29 cellular contexts compared by ENCODE assay signal in the genomic region with DNA sequence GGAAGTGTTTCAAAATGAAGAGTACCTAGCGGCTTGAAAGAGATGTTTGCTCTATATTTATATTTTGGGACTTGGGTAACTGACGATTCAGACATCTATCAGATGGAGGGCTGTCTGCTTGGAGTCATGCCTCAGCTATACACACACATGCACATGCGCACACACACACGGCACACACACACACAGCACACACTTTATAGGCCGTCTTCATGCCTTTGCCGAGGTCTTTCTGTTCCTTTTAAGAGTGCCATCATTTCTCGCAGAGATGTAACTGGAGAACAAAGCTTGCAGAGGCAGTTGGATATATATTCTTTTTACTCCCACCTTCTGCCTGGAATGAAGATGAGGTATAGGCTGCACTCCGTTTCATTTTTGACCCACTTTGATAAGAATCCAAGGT.
A peak's percentile ranks its signal among the peaks of the same experiment; 100 is the strongest.
DNase-seq lines count a peak whose midpoint lies in the region; ATAC-seq, FAIRE-seq and TF ChIP-seq lines count a peak whose summit lies in the region.
"Had no signal": no experiment of that assay in that cellular context is flagged by ENCODE, and none has a peak within 500 bp of the region (broad histone marks: within the 10 kb centered on the region; RNA-seq: fewer than 3 reads in every experiment).

No MANE protein-coding gene starts in this region.

- H3K4me3 Mint-ChIP-seq in mesothelial cell of epicardium = no peak overlapping the region
- H3K4me3 Mint-ChIP-seq: activated naive CD8-positive, alpha-beta T cell; activated T-helper 17 cell treated with anti-CD3 and anti-CD28 coated beads, Interleukin-2, amount 50 U/mL, for 72 hours; T-helper 2 cell treated with Interferon-gamma antibody and Interleukin-4, amounts not matched to agents 5 μg/mL and 100 μg/mL, for 36 hours had no signal

- H2BK20ac ChIP-seq in H1 (ENCODE audit: low read length) = no peak overlapping the region

- H3K9me3 Mint-ChIP-seq in mesothelial cell of epicardium = no peaks in the 10 kb centered on the region
- H3K9me3 Mint-ChIP-seq: T-helper 2 cell treated with Interferon-gamma antibody and Interleukin-4, amounts not matched to agents 5 μg/mL and 100 μg/mL, for 36 hours had no signal

- CTCF ChIA-PET in H1 (lab: Charles Lee; ENCODE audit: partially characterized antibody) = interaction anchor here (0.9 to 1.4 kb wide), 6 partner anchors 14 to 339 kb away, joined by 3 to 6 read pairs (median 4); no protein-coding TSS in a partner anchor

- H3K27me3 ChIP-seq in BLaER1 (no peaks in the 10 kb centered on the region), HUES64 (ENCODE audit: insufficient read depth, low read length) (no peaks in the 10 kb centered on the region), H1 (replicated peaks in 1 of 4; ENCODE audit: control insufficient read depth in 3 of 4, extremely low read depth in 1 of 4, insufficient read depth in 3 of 4, low read length in 3 of 4) (no peaks in the 10 kb centered on the region)
- H3K27me3 ChIP-seq: neutrophil, uterus had no signal

- no peak for TF ChIP-seq EP300 in H1 (IDR thresholded peaks at IDR 0.05; ENCODE audit: borderline replicate concordance in 1 of 2, low read depth in 2 of 2, low read length in 2 of 2)

- H2BK12ac ChIP-seq in H1 (ENCODE audit: low read depth, low read length) = peak overlapping the region; percentile 72; the same call in 1 of the 2 replicates

- no peaks in the 10 kb centered on the region for H3K27me3 Mint-ChIP-seq in mesothelial cell of epicardium (ENCODE audit: low read depth)
- H3K27me3 Mint-ChIP-seq: activated naive CD8-positive, alpha-beta T cell; activated T-helper 17 cell treated with anti-CD3 and anti-CD28 coated beads, Interleukin-2, amount 50 U/mL, for 72 hours had no signal

- H3K14ac ChIP-seq in H1 (ENCODE audit: insufficient read length) = no peak overlapping the region

- no peaks in the 10 kb centered on the region for H3K79me1 ChIP-seq in H1 (ENCODE audit: low read depth, low read length)

- H4K91ac ChIP-seq in H1 (replicated peaks; ENCODE audit: insufficient read length, low read length) = peak overlapping the region; percentile 95

- peak overlapping the region; percentile 71 for H3K4ac ChIP-seq in H1 (replicated peaks; ENCODE audit: insufficient read length, low read depth, low read length)

- TF ChIP-seq POLR2A in H1 (IDR thresholded peaks at IDR 0.05; ENCODE audit: control extremely low read depth in 1 of 2, low read depth in 2 of 2, low read length in 2 of 2) = no peak

- H3K4me2 ChIP-seq in BLaER1 (peak overlapping the region; percentile 55; the same call in 1 of the 2 replicates), H1 (ENCODE audit: insufficient read depth in 1 of 2, low read depth in 2 of 2, low read length in 2 of 2) (peak overlapping the region; percentile 40 to 55; a peak in 2 of 4 replicates)

- H2BK5ac ChIP-seq in H1 (ENCODE audit: low read depth, low read length) = peak overlapping the region; percentile 67

- peak overlapping the region; percentile 40; the same call in 1 of the 2 replicates for H2AK5ac ChIP-seq in H1 (ENCODE audit: low read depth, low read length)

- H3K9me3 ChIP-seq in BLaER1 (no peaks in the 10 kb centered on the region), HUES64 (ENCODE audit: insufficient read depth, low read depth, low read length) (no peaks in the 10 kb centered on the region), H1 (ENCODE audit: insufficient read depth in 2 of 2, low read depth in 1 of 2, low read length in 1 of 2) (no peaks in the 10 kb centered on the region)
- H3K9me3 ChIP-seq: neutrophil, uterus had no signal

- no peak for FAIRE-seq in H1 (lab: Jason Lieb, UNC)
- FAIRE-seq: A204.1, frontal cortex, HepG2, islet of Langerhans had no signal

- peaks cover 43% of the 10 kb centered on the region for H3K4me1 Mint-ChIP-seq in mesothelial cell of epicardium
- H3K4me1 Mint-ChIP-seq: activated T-helper 17 cell treated with anti-CD3 and anti-CD28 coated beads, Interleukin-2, amount 50 U/mL, for 72 hours had no signal

- no peak overlapping the region for H4K5ac ChIP-seq in H1 (ENCODE audit: insufficient read length, low read depth, low read length)

- no peak overlapping the region for H3K27ac ChIP-seq in BLaER1
- H3K27ac ChIP-seq in HUES64 (ENCODE audit: low read depth, low read length) = peak overlapping the region; percentile 84; the same call in 1 of the 2 replicates
- 0 out of 2 replicates have a peak overlapping the region, but pooled peaks have one; percentile 37 for H3K27ac ChIP-seq in H1 (ENCODE audit: low read depth, low read length)
- H3K27ac ChIP-seq: neutrophil, uterus, VCaP had no signal

- no peak overlapping the region for H3K4me3 ChIP-seq in BLaER1
- no peak overlapping the region for H3K4me3 ChIP-seq in HUES64 (ENCODE audit: low read length)
- peak overlapping the region in 1 of 4 experiments; percentile 10; a peak in 1 of 8 replicates for H3K4me3 ChIP-seq in H1 (ENCODE audit: extremely low read depth in 1 of 4, insufficient read depth in 2 of 4, low read depth in 3 of 4, low read length in 4 of 4)
- H3K4me3 ChIP-seq: skin epidermis, uterus had no signal

- TF ChIP-seq CTCF in H1 (IDR thresholded peaks at IDR 0.05; ENCODE audit: control extremely low read depth in 1 of 3, insufficient read depth in 1 of 3, low read depth in 1 of 3, low read length in 3 of 3) (no peak), mesothelial cell of epicardium (IDR thresholded peaks at IDR 0.05; ENCODE audit: unreplicated experiment) (no peak)

- no peak for TF ChIP-seq RAD21 in H1 (IDR thresholded peaks at IDR 0.05 in 1 of 2, conservative IDR thresholded peaks at IDR 0.05 in 1 of 2; ENCODE audit: low read depth in 2 of 2, low read length in 2 of 2)

- H3K36me3 Mint-ChIP-seq in mesothelial cell of epicardium = no peaks in the 10 kb centered on the region
- H3K36me3 Mint-ChIP-seq: activated naive CD8-positive, alpha-beta T cell had no signal

- no peak for ATAC-seq in HG03457 (IDR thresholded peaks at IDR 0.05; ENCODE audit: unreplicated experiment)
- ATAC-seq: activated T-helper 17 cell treated with anti-CD3 and anti-CD28 coated beads, Interleukin-2, amount 50 U/mL, for 72 hours; HepG2 had no signal

- no peak overlapping the region for H4K8ac ChIP-seq in H1 (ENCODE audit: extremely low read depth, insufficient read depth, low read length)

- H3K36me3 ChIP-seq in BLaER1 (no peaks in the 10 kb centered on the region), HUES64 (ENCODE audit: insufficient read depth, low read length) (no peaks in the 10 kb centered on the region), H1 (ENCODE audit: control insufficient read depth in 2 of 4, insufficient read depth in 4 of 4, low read length in 3 of 4) (no peaks in the 10 kb centered on the region)
- H3K36me3 ChIP-seq: neutrophil, uterus had no signal

- DNase-seq in H1 (ENCODE audit: low read depth in 1 of 2, low spot score in 2 of 2) (no peak), mesothelial cell of epicardium (ENCODE audit: low spot score in 2 of 2, unreplicated experiment in 2 of 2) (no peak), anterior cingulate cortex (lab: John Stamatoyannopoulos, UW) (no peak), NCI-H2107 (lab: John Stamatoyannopoulos, UW) (no peak)
- DNase-seq in activated effector memory CD4-positive, alpha-beta T cell treated with Interleukin-2 at 50 U/mL for 16 hours = no peak
- DNase-seq: cerebellar nuclear complex; effector CD8-positive, alpha-beta T cell; GOT3; hippocampal formation; NCI-H1048; NCI-H1694 treated with DMSO at 0.1 percent for 48 hours; NCI-H2227 treated with DMSO at 0.1 percent for 48 hours; RPMI8226; stimulated activated CD4-positive, alpha-beta T cell treated with anti-CD3 and anti-CD28 coated beads, Interleukin-1b, Interleukin-23, amount 100 ng/mL, for 48 hours; substantia nigra; uterus had no signal

- POLR2A ChIA-PET in H1 (lab: Charles Lee; ENCODE audit: partially characterized antibody) = interaction anchor here (0.9 to 1.2 kb wide), 2 partner anchors 13 to 29 kb away, joined by 4 read pairs; no protein-coding TSS in a partner anchor

- H3K4me1 ChIP-seq in BLaER1 (peaks cover 32% of the 10 kb centered on the region), HUES64 (ENCODE audit: insufficient read depth, low read length) (peaks cover 94% of the 10 kb centered on the region), H1 (replicated peaks in 1 of 4; ENCODE audit: control insufficient read depth in 3 of 4, insufficient read depth in 4 of 4, low read length in 3 of 4) (peaks cover 7 to 55% (median 38%) of the 10 kb centered on the region in 4 experiments)
- H3K4me1 ChIP-seq: uterus had no signal

- H2BK120ac ChIP-seq in H1 (replicated peaks; ENCODE audit: low read depth, low read length) = no peak overlapping the region

- H4K20me1 ChIP-seq in BLaER1 (no peaks in the 10 kb centered on the region), H1 (replicated peaks in 1 of 2; ENCODE audit: control insufficient read depth in 1 of 2, insufficient read depth in 2 of 2, low read length in 2 of 2) (peaks cover 1 to 3% of the 10 kb centered on the region in 2 experiments)

- 82% methylated on average over 8 of the region's 8 CpGs for WGBS in HUES64
- 72% methylated on average over 8 of the region's 8 CpGs; no CpG with 5 or more reads in 1 of the 2 experiments for WGBS in H1 (ENCODE audit: extremely low coverage in 1 of 2, insufficient coverage in 1 of 2, insufficient read length in 1 of 2, insufficient replicate concordance in 2 of 2, low coverage in 1 of 2, low lambda C conversion rate in 2 of 2, missing lambda C conversion rate in 1 of 2), 2 experiments

- peaks cover 0 to 90% of the 10 kb centered on the region in 2 experiments; a peak in 3 of 4 replicates for H3K79me2 ChIP-seq in H1 (ENCODE audit: control insufficient read depth in 1 of 2, insufficient read depth in 2 of 2, low read length in 2 of 2)

- H3K56ac ChIP-seq in H1 (replicated peaks; ENCODE audit: insufficient read length, low read depth, low read length) = no peak overlapping the region

- no peak overlapping the region for H3K23ac ChIP-seq in H1 (ENCODE audit: insufficient read length)

- H2BK15ac ChIP-seq in H1 (ENCODE audit: low read length) = no peak overlapping the region

- peak overlapping the region; percentile 72 for H3K18ac ChIP-seq in H1 (ENCODE audit: extremely low read depth, low read length)

- peak overlapping the region; percentile 64 for H3K27ac Mint-ChIP-seq in mesothelial cell of epicardium
- H3K27ac Mint-ChIP-seq: activated naive CD8-positive, alpha-beta T cell; activated T-helper 17 cell treated with anti-CD3 and anti-CD28 coated beads, Interleukin-2, amount 50 U/mL, for 72 hours; T-helper 2 cell treated with Interferon-gamma antibody and Interleukin-4, amounts not matched to agents 5 μg/mL and 100 μg/mL, for 36 hours had no signal

- no peaks in the 10 kb centered on the region for H3K23me2 ChIP-seq in H1 (ENCODE audit: low read depth, low read length)

- H3K9ac ChIP-seq in BLaER1 (no peak overlapping the region), HUES64 (ENCODE audit: low read depth, low read length) (no peak overlapping the region), H1 (replicated peaks in 1 of 4; ENCODE audit: extremely low read depth in 1 of 4, low read depth in 3 of 4, low read length in 3 of 4) (no peak overlapping the region)

- no peak overlapping the region for H2AFZ ChIP-seq in H1 (ENCODE audit: low read length)

TF ChIP-seq in H1, 55 proteins besides CTCF, POLR2A, EP300 and RAD21 (continues in another document):
- TF ChIP-seq SRF (IDR thresholded peaks at IDR 0.05; ENCODE audit: low read depth, low read length) (no peak), FOSL1 (IDR thresholded peaks at IDR 0.05; ENCODE audit: insufficient read depth, low read depth, low read length) (no peak), CHD1 (IDR thresholded peaks at IDR 0.05; ENCODE audit: low read depth, low read length) (no peak)
